Comparison of ENCODE assay signal across 2 cellular contexts in the genomic region with DNA sequence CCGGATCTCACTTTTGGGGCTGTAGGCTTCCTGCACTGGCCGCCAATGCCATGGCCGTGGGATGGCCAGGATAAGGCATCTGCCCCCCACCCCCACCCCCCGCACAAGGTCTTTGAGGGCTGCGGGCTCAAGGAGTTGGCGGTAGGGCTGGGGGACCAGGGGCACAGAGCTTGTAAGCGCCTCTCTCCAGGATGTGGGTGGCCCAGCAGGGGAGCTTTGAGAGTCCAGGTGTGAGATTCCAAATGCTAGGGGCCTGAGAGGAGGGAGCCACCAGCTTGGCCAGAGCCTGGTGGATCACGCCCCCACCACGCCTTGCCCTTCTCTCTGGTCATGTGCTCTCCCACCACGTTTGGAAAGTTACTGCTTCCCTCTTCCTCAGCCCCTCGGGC.
TF ChIP-seq lines count a peak whose summit lies in the region.

No MANE protein-coding gene starts in this region.

TF ChIP-seq in liver, 16 proteins besides CTCF, POLR2A, EP300 and RAD21:
- no peak for TF ChIP-seq HNF4A (conservative IDR thresholded peaks at IDR 0.05)
- no peak for TF ChIP-seq NR2F2 (IDR thresholded peaks at IDR 0.05)
- TF ChIP-seq, protein P1, sequence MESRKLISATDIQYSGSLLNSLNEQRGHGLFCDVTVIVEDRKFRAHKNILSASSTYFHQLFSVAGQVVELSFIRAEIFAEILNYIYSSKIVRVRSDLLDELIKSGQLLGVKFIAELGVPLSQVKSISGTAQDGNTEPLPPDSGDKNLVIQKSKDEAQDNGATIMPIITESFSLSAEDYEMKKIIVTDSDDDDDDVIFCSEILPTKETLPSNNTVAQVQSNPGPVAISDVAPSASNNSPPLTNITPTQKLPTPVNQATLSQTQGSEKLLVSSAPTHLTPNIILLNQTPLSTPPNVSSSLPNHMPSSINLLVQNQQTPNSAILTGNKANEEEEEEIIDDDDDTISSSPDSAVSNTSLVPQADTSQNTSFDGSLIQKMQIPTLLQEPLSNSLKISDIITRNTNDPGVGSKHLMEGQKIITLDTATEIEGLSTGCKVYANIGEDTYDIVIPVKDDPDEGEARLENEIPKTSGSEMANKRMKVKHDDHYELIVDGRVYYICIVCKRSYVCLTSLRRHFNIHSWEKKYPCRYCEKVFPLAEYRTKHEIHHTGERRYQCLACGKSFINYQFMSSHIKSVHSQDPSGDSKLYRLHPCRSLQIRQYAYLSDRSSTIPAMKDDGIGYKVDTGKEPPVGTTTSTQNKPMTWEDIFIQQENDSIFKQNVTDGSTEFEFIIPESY (IDR thresholded peaks at IDR 0.05): no peak
- TF ChIP-seq MAX (IDR thresholded peaks at IDR 0.05): no peak
- TF ChIP-seq RXRA (IDR thresholded peaks at IDR 0.05): no peak
- no peak for TF ChIP-seq HNF4G (IDR thresholded peaks at IDR 0.05)
- TF ChIP-seq YY1 (IDR thresholded peaks at IDR 0.05): no peak
- TF ChIP-seq REST (IDR thresholded peaks at IDR 0.05): no peak
- no peak for TF ChIP-seq FOXA2 (IDR thresholded peaks at IDR 0.05)
TF ChIP-seq in liver: peak in this region for 0.

TF ChIP-seq in HepG2, 621 proteins besides CTCF, POLR2A, EP300 and RAD21:
- TF ChIP-seq ZNF775 (CRISPR knock-in tag; IDR thresholded peaks at IDR 0.05; ENCODE audit: borderline replicate concordance) (no peak), ZNF256 (CRISPR knock-in tag; conservative IDR thresholded peaks at IDR 0.05) (no peak), ZNF776 (CRISPR knock-in tag; IDR thresholded peaks at IDR 0.05) (no peak), ZNF44 (CRISPR knock-in tag; IDR thresholded peaks at IDR 0.05) (no peak), MYNN (CRISPR knock-in tag; IDR thresholded peaks at IDR 0.05; ENCODE audit: low read depth) (no peak), MXD1 (CRISPR knock-in tag; IDR thresholded peaks at IDR 0.05) (no peak), MLLT10 (CRISPR knock-in tag; IDR thresholded peaks at IDR 0.05) (no peak), ZNF576 (CRISPR knock-in tag; IDR thresholded peaks at IDR 0.05) (no peak), FLYWCH1 (CRISPR knock-in tag; IDR thresholded peaks at IDR 0.05) (no peak), ZKSCAN1 (IDR thresholded peaks at IDR 0.05; ENCODE audit: low read length) (no peak), ZNF253 (CRISPR knock-in tag; IDR thresholded peaks at IDR 0.05; ENCODE audit: borderline replicate concordance) (no peak), DZIP1 (CRISPR knock-in tag; IDR thresholded peaks at IDR 0.05) (no peak)
- TF ChIP-seq, protein P2, sequence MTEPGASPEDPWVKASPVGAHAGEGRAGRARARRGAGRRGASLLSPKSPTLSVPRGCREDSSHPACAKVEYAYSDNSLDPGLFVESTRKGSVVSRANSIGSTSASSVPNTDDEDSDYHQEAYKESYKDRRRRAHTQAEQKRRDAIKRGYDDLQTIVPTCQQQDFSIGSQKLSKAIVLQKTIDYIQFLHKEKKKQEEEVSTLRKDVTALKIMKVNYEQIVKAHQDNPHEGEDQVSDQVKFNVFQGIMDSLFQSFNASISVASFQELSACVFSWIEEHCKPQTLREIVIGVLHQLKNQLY (CRISPR knock-in tag; IDR thresholded peaks at IDR 0.05): no peak
